Comparison of ENCODE assay signal across 20 cellular contexts in the genomic region with DNA sequence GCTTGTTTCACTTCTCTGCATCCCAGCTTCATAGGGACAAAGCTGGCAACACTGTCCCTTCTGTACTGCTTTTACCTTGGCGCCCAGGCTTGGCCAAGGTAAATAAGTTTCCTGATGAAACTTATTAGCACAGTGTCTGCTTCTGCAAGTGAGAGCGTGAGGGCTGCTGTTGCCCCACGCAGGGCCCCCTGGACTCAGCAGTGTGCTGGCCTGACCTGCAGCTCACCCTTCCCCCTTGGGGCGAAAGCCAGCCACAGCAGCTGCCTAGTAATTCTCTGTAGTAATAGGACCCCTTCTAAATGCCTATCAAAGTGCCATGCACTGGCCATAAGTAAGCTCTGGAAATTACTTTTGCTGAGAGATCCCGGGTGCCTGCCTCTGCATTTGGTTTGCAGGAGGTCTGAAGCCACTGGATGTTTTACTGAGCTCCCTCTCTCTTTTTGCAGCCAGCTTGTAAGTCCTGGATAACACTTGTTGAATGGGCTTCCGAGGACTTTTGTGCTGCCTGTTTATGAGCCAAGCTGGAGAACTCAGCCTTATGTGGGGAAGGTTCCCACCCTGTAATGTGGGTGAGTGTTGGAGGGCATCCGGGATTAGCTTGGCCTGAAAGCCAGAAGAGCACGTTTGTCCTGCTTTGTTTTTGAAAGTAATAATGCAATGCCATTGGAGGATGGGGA.
DNase-seq lines count a peak whose midpoint lies in the region; ATAC-seq, FAIRE-seq and TF ChIP-seq lines count a peak whose summit lies in the region.
"Had no signal": no experiment of that assay in that cellular context is flagged by ENCODE, and none has a peak within 500 bp of the region (broad histone marks: within the 10 kb centered on the region; RNA-seq: fewer than 3 reads in every experiment).

No MANE protein-coding gene starts in this region.

- H3K4me1 ChIP-seq in cardiac muscle cell (ENCODE audit: low read depth) = peaks cover 25% of the 10 kb centered on the region
- H3K4me1 ChIP-seq in H1 (replicated peaks in 1 of 4; ENCODE audit: control insufficient read depth in 3 of 4, insufficient read depth in 4 of 4, low read length in 3 of 4) = peaks cover 0 to 4% (median 2%) of the 10 kb centered on the region in 4 experiments; a peak in 2 of 7 replicates
- H3K4me1 ChIP-seq in small intestine (ENCODE audit: control insufficient read depth in 2 of 2, insufficient read depth in 1 of 2, low read depth in 1 of 2, low read length in 1 of 2) = no peaks in the 10 kb centered on the region
- H3K4me1 ChIP-seq in esophagus muscularis mucosa = peaks cover 11 to 60% (median 51%) of the 10 kb centered on the region in 4 donors

- no peaks in the 10 kb centered on the region for H3K23me2 ChIP-seq in H1 (ENCODE audit: low read depth, low read length)

- H3K9ac ChIP-seq in H1 (replicated peaks in 1 of 4; ENCODE audit: extremely low read depth in 1 of 4, low read depth in 3 of 4, low read length in 3 of 4) = no peak overlapping the region

- no peak overlapping the region; the same call in 1 of the 2 replicates for H2BK5ac ChIP-seq in H1 (ENCODE audit: low read depth, low read length)

- peak; percentile 63 to 74 for TF ChIP-seq RAD21 in H1 (IDR thresholded peaks at IDR 0.05 in 1 of 2, conservative IDR thresholded peaks at IDR 0.05 in 1 of 2; ENCODE audit: low read depth in 2 of 2, low read length in 2 of 2)

- H3K56ac ChIP-seq in H1 (replicated peaks; ENCODE audit: insufficient read length, low read depth, low read length) = no peak overlapping the region

- no peak overlapping the region for H3K4me3 ChIP-seq in cardiac muscle cell
- H3K4me3 ChIP-seq in H1 (ENCODE audit: extremely low read depth in 1 of 4, insufficient read depth in 2 of 4, low read depth in 3 of 4, low read length in 4 of 4) = no peak overlapping the region
- H3K4me3 ChIP-seq in small intestine (ENCODE audit: low read depth in 1 of 2, low read length in 2 of 2) = no peak overlapping the region
- no peak overlapping the region for H3K4me3 ChIP-seq in esophagus muscularis mucosa
- H3K4me3 ChIP-seq: PC-9 had no signal

- no peak overlapping the region for H2BK120ac ChIP-seq in H1 (replicated peaks; ENCODE audit: low read depth, low read length)

- no peaks in the 10 kb centered on the region for H3K27me3 Mint-ChIP-seq in nephron (ENCODE audit: low read depth)
- H3K27me3 Mint-ChIP-seq: activated B cell treated with CpG ODN at 0.5 μM for 24 hours; activated CD4-positive, alpha-beta memory T cell treated with anti-CD3 and anti-CD28 coated beads for 36 hours; B cell; dendritic cell treated with granulocyte-macrophage colony-stimulating factor and Interleukin-4, amounts not matched to agents 40 ng/mL and 50 ng/mL, for 4 days; T-helper 17 cell had no signal

- no peak overlapping the region for H4K5ac ChIP-seq in H1 (ENCODE audit: insufficient read length, low read depth, low read length)

- H2BK20ac ChIP-seq in H1 (ENCODE audit: low read length) = no peak overlapping the region

- POLR2A ChIA-PET in H1 (lab: Charles Lee; ENCODE audit: partially characterized antibody) = no interaction called here

- H3K9me3 ChIP-seq in cardiac muscle cell (ENCODE audit: low read depth) (no peaks in the 10 kb centered on the region), H1 (ENCODE audit: insufficient read depth in 2 of 2, low read depth in 1 of 2, low read length in 1 of 2) (no peaks in the 10 kb centered on the region), small intestine (ENCODE audit: control insufficient read depth, low read depth) (no peaks in the 10 kb centered on the region), esophagus muscularis mucosa (no peaks in the 10 kb centered on the region)

- CTCF ChIA-PET in H1 (lab: Charles Lee; ENCODE audit: partially characterized antibody) = interaction anchor here (0.8 to 2.1 kb wide), 16 partner anchors 8 to 677 kb away, joined by 3 to 11 read pairs (median 4); no protein-coding TSS in a partner anchor

- H3K79me1 ChIP-seq in H1 (ENCODE audit: low read depth, low read length) = no peaks in the 10 kb centered on the region

- no peak overlapping the region for H3K4ac ChIP-seq in H1 (replicated peaks; ENCODE audit: insufficient read length, low read depth, low read length)

- no peak overlapping the region for H4K8ac ChIP-seq in H1 (ENCODE audit: extremely low read depth, insufficient read depth, low read length)

- H3K14ac ChIP-seq in H1 (ENCODE audit: insufficient read length) = no peak overlapping the region

- DNase-seq in cardiac muscle cell (ENCODE audit: low read depth in 1 of 2, low spot score in 1 of 2) (peak; percentile 9 to 66), left ventricle myocardium superior (no peak), H1 (ENCODE audit: low read depth in 1 of 2, low spot score in 2 of 2) (peak in 1 of 2 experiments; percentile 57), small intestine (no peak), esophagus muscularis mucosa (ENCODE audit: extremely low spot score) (no peak), NCI-H2196 (lab: John Stamatoyannopoulos, UW; ENCODE audit: unreplicated experiment) (no peak)
- DNase-seq: activated B cell treated with CpG ODN at 0.5 μM for 24 hours; activated CD4-positive, alpha-beta memory T cell treated with anti-CD3 and anti-CD28 coated beads for 36 hours; activated effector memory CD4-positive, alpha-beta T cell treated with anti-CD3 and anti-CD28 coated beads, Interleukin-2, amount 50 U/mL, for 16 hours; COR-L47; naive thymus-derived CD8-positive, alpha-beta T cell; NCI-H1436; NCI-H2171; PC-9; T-helper 17 cell had no signal

- TF ChIP-seq CTCF in cardiac muscle cell (IDR thresholded peaks at IDR 0.05; ENCODE audit: low read depth, low read length) (no peak), H1 (IDR thresholded peaks at IDR 0.05; ENCODE audit: control extremely low read depth in 1 of 3, insufficient read depth in 1 of 3, low read depth in 1 of 3, low read length in 3 of 3) (peak; percentile 47 to 56 (median 56)), nephron (IDR thresholded peaks at IDR 0.05; ENCODE audit: unreplicated experiment in 3 of 3) (peak in 1 of 3 experiments; percentile 16), esophagus muscularis mucosa (IDR thresholded peaks at IDR 0.05) (no peak)

- H2BK15ac ChIP-seq in H1 (ENCODE audit: low read length) = peak overlapping the region; percentile 36; the same call in 1 of the 2 replicates

- no peak overlapping the region for H4K91ac ChIP-seq in H1 (replicated peaks; ENCODE audit: insufficient read length, low read length)

- no peak overlapping the region for H3K23ac ChIP-seq in H1 (ENCODE audit: insufficient read length)

- H3K9me3 Mint-ChIP-seq in nephron = no peaks in the 10 kb centered on the region
- H3K9me3 Mint-ChIP-seq: activated B cell treated with CpG ODN at 0.5 μM for 24 hours; activated CD4-positive, alpha-beta memory T cell treated with anti-CD3 and anti-CD28 coated beads for 36 hours; dendritic cell treated with granulocyte-macrophage colony-stimulating factor and Interleukin-4, amounts not matched to agents 40 ng/mL and 50 ng/mL, for 4 days had no signal

- H3K18ac ChIP-seq in H1 (ENCODE audit: extremely low read depth, low read length) = no peak overlapping the region

- H3K36me3 Mint-ChIP-seq in nephron (ENCODE audit: low read depth) = no peaks in the 10 kb centered on the region
- H3K36me3 Mint-ChIP-seq: activated CD4-positive, alpha-beta memory T cell treated with anti-CD3 and anti-CD28 coated beads for 36 hours; naive thymus-derived CD8-positive, alpha-beta T cell had no signal

- H3K4me1 Mint-ChIP-seq in nephron = peaks cover 63% of the 10 kb centered on the region
- H3K4me1 Mint-ChIP-seq: activated B cell treated with CpG ODN at 0.5 μM for 24 hours; B cell; naive thymus-derived CD8-positive, alpha-beta T cell; T-helper 17 cell had no signal

- no peaks in the 10 kb centered on the region for H4K20me1 ChIP-seq in H1 (replicated peaks in 1 of 2; ENCODE audit: control insufficient read depth in 1 of 2, insufficient read depth in 2 of 2, low read length in 2 of 2)

- H2AK5ac ChIP-seq in H1 (ENCODE audit: low read depth, low read length) = no peak overlapping the region

- no peak for ATAC-seq in left ventricle myocardium superior
- no peak for ATAC-seq in HG02678 (IDR thresholded peaks at IDR 0.05; ENCODE audit: unreplicated experiment)
- ATAC-seq: naive thymus-derived CD8-positive, alpha-beta T cell; T-helper 17 cell had no signal

- no peaks in the 10 kb centered on the region for H3K79me2 ChIP-seq in H1 (ENCODE audit: control insufficient read depth in 1 of 2, insufficient read depth in 2 of 2, low read length in 2 of 2)

- no peak for FAIRE-seq in H1 (lab: Jason Lieb, UNC)
- FAIRE-seq in small intestine (lab: Jason Lieb, UNC) = no peak
- FAIRE-seq: A204.1 had no signal

- TF ChIP-seq POLR2A in H1 (IDR thresholded peaks at IDR 0.05; ENCODE audit: control extremely low read depth in 1 of 2, low read depth in 2 of 2, low read length in 2 of 2) = no peak
- TF ChIP-seq POLR2A in esophagus muscularis mucosa (IDR thresholded peaks at IDR 0.05; ENCODE audit: low read depth) = no peak

- TF ChIP-seq EP300 in H1 (IDR thresholded peaks at IDR 0.05; ENCODE audit: borderline replicate concordance in 1 of 2, low read depth in 2 of 2, low read length in 2 of 2) (no peak), esophagus muscularis mucosa (IDR thresholded peaks at IDR 0.05) (no peak)

- H3K27me3 ChIP-seq in cardiac muscle cell = no peaks in the 10 kb centered on the region
- no peaks in the 10 kb centered on the region for H3K27me3 ChIP-seq in H1 (replicated peaks in 1 of 4; ENCODE audit: control insufficient read depth in 3 of 4, extremely low read depth in 1 of 4, insufficient read depth in 3 of 4, low read length in 3 of 4)
- H3K27me3 ChIP-seq in small intestine (ENCODE audit: control insufficient read depth in 2 of 2, insufficient read depth in 2 of 2, low read length in 2 of 2) = no peaks in the 10 kb centered on the region
- no peaks in the 10 kb centered on the region for H3K27me3 ChIP-seq in esophagus muscularis mucosa

- H3K36me3 ChIP-seq in cardiac muscle cell = no peaks in the 10 kb centered on the region
- H3K36me3 ChIP-seq in H1 (ENCODE audit: control insufficient read depth in 2 of 4, insufficient read depth in 4 of 4, low read length in 3 of 4) = no peaks in the 10 kb centered on the region
- no peaks in the 10 kb centered on the region for H3K36me3 ChIP-seq in small intestine (ENCODE audit: control insufficient read depth in 2 of 2, insufficient read depth in 2 of 2, low read length in 2 of 2)
- no peaks in the 10 kb centered on the region for H3K36me3 ChIP-seq in esophagus muscularis mucosa

- 70% methylated on average over 8 of the region's 8 CpGs; no CpG with 5 or more reads in 1 of the 2 experiments for WGBS in H1 (ENCODE audit: extremely low coverage in 1 of 2, insufficient coverage in 1 of 2, insufficient read length in 1 of 2, insufficient replicate concordance in 2 of 2, low coverage in 1 of 2, low lambda C conversion rate in 2 of 2, missing lambda C conversion rate in 1 of 2), 2 experiments
- 48 to 49% (median 49%) methylated on average over 8 of the region's 8 CpGs for WGBS in small intestine, 3 donors
- whole genome bisulfite sequencing in esophagus muscularis mucosa = 48% methylated on average over 7 of the region's 8 CpGs

- no peak overlapping the region for H2BK12ac ChIP-seq in H1 (ENCODE audit: low read depth, low read length)

- H3K4me3 Mint-ChIP-seq in nephron = no peak overlapping the region
- H3K4me3 Mint-ChIP-seq: activated B cell treated with CpG ODN at 0.5 μM for 24 hours; activated CD4-positive, alpha-beta memory T cell treated with anti-CD3 and anti-CD28 coated beads for 36 hours; B cell; dendritic cell treated with granulocyte-macrophage colony-stimulating factor and Interleukin-4, amounts not matched to agents 40 ng/mL and 50 ng/mL, for 4 days; naive thymus-derived CD8-positive, alpha-beta T cell; T-helper 17 cell had no signal

- H3K4me2 ChIP-seq in H1 (ENCODE audit: insufficient read depth in 1 of 2, low read depth in 2 of 2, low read length in 2 of 2) = no peak overlapping the region
- H3K4me2 ChIP-seq: PC-9 had no signal

- peak overlapping the region; percentile 62 to 75 (median 75) for H3K27ac Mint-ChIP-seq in nephron
- H3K27ac Mint-ChIP-seq: activated B cell treated with CpG ODN at 0.5 μM for 24 hours; activated CD4-positive, alpha-beta memory T cell treated with anti-CD3 and anti-CD28 coated beads for 36 hours; B cell; dendritic cell treated with granulocyte-macrophage colony-stimulating factor and Interleukin-4, amounts not matched to agents 40 ng/mL and 50 ng/mL, for 4 days; naive thymus-derived CD8-positive, alpha-beta T cell; T-helper 17 cell had no signal

- intact Hi-C loops in left ventricle myocardium superior (cut with micrococcal nuclease) = no loop called here
- intact Hi-C loops in esophagus muscularis mucosa (cut with DNase I) = no loop called here

- H3K27ac ChIP-seq in cardiac muscle cell (no peak overlapping the region), H1 (ENCODE audit: low read depth, low read length) (no peak overlapping the region), small intestine (ENCODE audit: low read depth in 1 of 2, low read length in 1 of 2) (no peak overlapping the region), esophagus muscularis mucosa (replicated peaks in 1 of 4) (peak overlapping the region in 2 of 4 donors; percentile 6 to 18)
- H3K27ac ChIP-seq: PC-9 had no signal

- peak overlapping the region; percentile 61 for H2AFZ ChIP-seq in H1 (ENCODE audit: low read length)
- H2AFZ ChIP-seq: PC-9 had no signal

Comparison
In these comparisons a context has a peak if more than half of its experiments do, and no peak if none do; other contexts are left out.
1. DNase-seq: peak in cardiac muscle cell (2 of 2); none in left ventricle myocardium superior (single experiment), small intestine (single experiment), esophagus muscularis mucosa (single experiment) and NCI-H2196 (single experiment).
2. CTCF ChIP-seq: peak in H1 (3 of 3); none in cardiac muscle cell (single experiment) and esophagus muscularis mucosa (0 of 3).